1 cellular context compared by ENCODE assay signal in the genomic region with DNA sequence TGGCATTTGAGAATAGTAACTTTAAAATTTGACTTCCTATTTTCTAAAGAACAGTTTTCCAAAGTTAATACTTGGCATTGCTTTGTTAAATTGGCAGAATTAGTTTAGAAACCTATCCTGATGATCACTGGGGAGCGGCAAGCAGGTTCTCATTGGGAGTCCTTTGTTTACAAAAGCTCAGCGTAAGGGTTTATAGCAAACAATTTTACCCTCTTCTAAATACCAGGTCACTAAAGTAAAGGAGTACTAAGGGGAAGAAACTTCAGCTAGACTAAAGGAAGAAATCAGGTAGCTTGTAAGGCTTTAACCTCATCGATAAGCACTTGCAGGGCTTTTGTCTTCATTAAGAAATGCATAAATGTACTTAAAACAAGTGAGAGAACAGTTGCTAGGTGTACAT.
TF ChIP-seq lines count a peak whose summit lies in the region.

No MANE protein-coding gene starts in this region.

TF ChIP-seq in K562, 482 proteins besides CTCF, POLR2A, EP300 and RAD21:
- TF ChIP-seq, protein P1, sequence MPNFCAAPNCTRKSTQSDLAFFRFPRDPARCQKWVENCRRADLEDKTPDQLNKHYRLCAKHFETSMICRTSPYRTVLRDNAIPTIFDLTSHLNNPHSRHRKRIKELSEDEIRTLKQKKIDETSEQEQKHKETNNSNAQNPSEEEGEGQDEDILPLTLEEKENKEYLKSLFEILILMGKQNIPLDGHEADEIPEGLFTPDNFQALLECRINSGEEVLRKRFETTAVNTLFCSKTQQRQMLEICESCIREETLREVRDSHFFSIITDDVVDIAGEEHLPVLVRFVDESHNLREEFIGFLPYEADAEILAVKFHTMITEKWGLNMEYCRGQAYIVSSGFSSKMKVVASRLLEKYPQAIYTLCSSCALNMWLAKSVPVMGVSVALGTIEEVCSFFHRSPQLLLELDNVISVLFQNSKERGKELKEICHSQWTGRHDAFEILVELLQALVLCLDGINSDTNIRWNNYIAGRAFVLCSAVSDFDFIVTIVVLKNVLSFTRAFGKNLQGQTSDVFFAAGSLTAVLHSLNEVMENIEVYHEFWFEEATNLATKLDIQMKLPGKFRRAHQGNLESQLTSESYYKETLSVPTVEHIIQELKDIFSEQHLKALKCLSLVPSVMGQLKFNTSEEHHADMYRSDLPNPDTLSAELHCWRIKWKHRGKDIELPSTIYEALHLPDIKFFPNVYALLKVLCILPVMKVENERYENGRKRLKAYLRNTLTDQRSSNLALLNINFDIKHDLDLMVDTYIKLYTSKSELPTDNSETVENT (CRISPR knock-in tag; IDR thresholded peaks at IDR 0.05), result no peak
- no peak for TF ChIP-seq SIN3B (IDR thresholded peaks at IDR 0.05; ENCODE audit: low read depth)
